ENCODE assay signal across 9 cellular contexts in the genomic region with DNA sequence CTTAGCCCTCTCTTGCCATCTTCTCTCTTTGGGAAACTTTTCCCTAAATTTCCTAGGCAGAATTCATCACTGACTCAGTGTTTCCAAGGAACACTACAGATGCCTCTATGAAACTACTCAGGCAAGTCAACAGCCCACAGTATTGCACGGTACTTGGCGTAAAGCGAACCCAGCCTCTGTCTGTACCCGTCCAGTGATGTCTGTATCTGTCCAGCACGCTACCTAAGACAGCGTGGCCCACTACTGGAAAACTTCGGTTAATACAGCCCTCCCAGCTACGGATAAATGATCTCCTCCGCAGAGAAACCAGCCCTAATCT. TPM values are rescaled to one million over a fixed set of nuclear protein-coding genes. Genes with fewer than 3 reads are reported as not detected.
DNase-seq lines count a peak whose midpoint lies in the region; ATAC-seq and TF ChIP-seq lines count a peak whose summit lies in the region.
"Had no signal": no experiment of that assay in that cellular context is flagged by ENCODE, and none has a peak within 500 bp of the region (broad histone marks: within the 10 kb centered on the region; RNA-seq: fewer than 3 reads in every experiment).

No MANE protein-coding gene starts in this region.

- no peak overlapping the region for H2BK20ac ChIP-seq in IMR-90 (ENCODE audit: low read depth, low read length)

- no peak overlapping the region for H2BK5ac ChIP-seq in IMR-90 (ENCODE audit: low read depth, low read length, poor library complexity, severe bottlenecking)

- peak overlapping the region; percentile 59 for H3K56ac ChIP-seq in IMR-90 (ENCODE audit: extremely low read depth, insufficient read depth, low read length)

- H4K20me1 ChIP-seq in IMR-90 (ENCODE audit: insufficient read depth, low read length), result no peaks in the 10 kb centered on the region

- peak overlapping the region; percentile 89 to 99 for H4K8ac ChIP-seq in IMR-90 (ENCODE audit: low read depth in 2 of 2, low read length in 2 of 2)

- no peaks in the 10 kb centered on the region for H3K9me3 ChIP-seq in IMR-90 (ENCODE audit: control insufficient read depth, insufficient read depth, low read length)
- no peaks in the 10 kb centered on the region for H3K9me3 ChIP-seq in body of pancreas

- peak overlapping the region; percentile 98 for H2AFZ ChIP-seq in IMR-90 (replicated peaks; ENCODE audit: low read length, poor library complexity)

- dilution Hi-C loops in IMR-90 (cut with HindIII; ENCODE audit: low sequenced_read_pairs, unreplicated experiment), result no loop called here

- CTCF ChIA-PET in IMR-90 (lab: Yijun Ruan, JAX), result interaction anchor here (0.9 kb wide), 1 partner anchor 188 kb away, joined by 3 read pairs; no protein-coding TSS in a partner anchor

- WGBS in IMR-90 (ENCODE audit: extremely low coverage in 2 of 2, insufficient read length in 1 of 2), 2 experiments, result 0% methylated on average over 3 of the region's 9 CpGs; no CpG with 5 or more reads in 1 of the 2 experiments
- 2 to 7% methylated on average over 4 to 9 of the region's 9 CpGs for WGBS in body of pancreas, 2 donors

- peak overlapping the region; percentile 12; the same call in 1 of the 2 replicates for H2AK5ac ChIP-seq in IMR-90 (ENCODE audit: low read depth, low read length)

- H3K27me3 ChIP-seq in IMR-90 (ENCODE audit: control insufficient read depth, insufficient read depth, low read length) (no peaks in the 10 kb centered on the region), body of pancreas (no peaks in the 10 kb centered on the region), layer of hippocampus (ENCODE audit: control insufficient read depth, insufficient read depth, low read length) (no peaks in the 10 kb centered on the region)

- TF ChIP-seq POLR2A in IMR-90 (IDR thresholded peaks at IDR 0.05; ENCODE audit: low read depth, low read length) (no peak), body of pancreas (IDR thresholded peaks at IDR 0.05) (no peak)

- peak overlapping the region; percentile 77 for H3K9ac ChIP-seq in IMR-90 (ENCODE audit: low read depth, low read length)

- peaks cover 22 to 51% of the 10 kb centered on the region in 2 experiments for H3K79me1 ChIP-seq in IMR-90 (ENCODE audit: low read depth in 1 of 2, low read length in 2 of 2)

- no peak overlapping the region for H3K18ac ChIP-seq in IMR-90 (ENCODE audit: low read depth, low read length)

- intact Hi-C loops in IMR-90 (cut with micrococcal nuclease), result no loop called here
- intact Hi-C loops in body of pancreas (cut with DNase I), result no loop called here

- H2BK15ac ChIP-seq in IMR-90 (ENCODE audit: low read depth, low read length), result no peak overlapping the region

- no peak for TF ChIP-seq CTCF in IMR-90 (conservative IDR thresholded peaks at IDR 0.05; ENCODE audit: low read depth, low read length)
- no peak for TF ChIP-seq CTCF in body of pancreas (IDR thresholded peaks at IDR 0.05)

- H3K4me3 ChIP-seq in IMR-90 (ENCODE audit: insufficient read depth, low read depth, low read length) (peak overlapping the region; percentile 79), body of pancreas (peak overlapping the region; percentile 32 to 49)

- peak overlapping the region; percentile 21; the same call in 1 of the 2 replicates for H3K23ac ChIP-seq in IMR-90 (ENCODE audit: low read depth, low read length)

- POLR2A ChIA-PET in IMR-90 (lab: Charles Lee; ENCODE audit: unreplicated experiment), result interaction anchor here (0.6 to 1.3 kb wide), 2 partner anchors 17 to 139 kb away, joined by 4 read pairs; a partner anchor contains a TSS

- peaks cover 9% of the 10 kb centered on the region for H3K9me1 ChIP-seq in IMR-90 (ENCODE audit: insufficient read depth, low read length)

- H3K14ac ChIP-seq in IMR-90 (replicated peaks; ENCODE audit: low read depth, low read length), result peak overlapping the region; percentile 67; the same call in 1 of the 2 replicates

- DNase-seq in AG20443 (ENCODE audit: low spot score) (peak; percentile 52), IMR-90 (peak; percentile 20), body of pancreas (no peak), cortex of kidney (lab: John Stamatoyannopoulos, UW) (no peak), H4 (ENCODE audit: low spot score) (no peak)

- H4K91ac ChIP-seq in IMR-90 (ENCODE audit: insufficient read depth, low read depth, low read length), result peak overlapping the region; percentile 1; the same call in 1 of the 2 replicates

- peak overlapping the region; percentile 89 for H3K4ac ChIP-seq in IMR-90 (ENCODE audit: low read depth, low read length)

- H2AK9ac ChIP-seq in IMR-90 (replicated peaks; ENCODE audit: low read depth, low read length, poor library complexity), result peak overlapping the region; percentile 83

- peak; percentile 14 for ATAC-seq in GM19467 (IDR thresholded peaks at IDR 0.05; ENCODE audit: unreplicated experiment)
- peak; percentile 53 for ATAC-seq in IMR-90 (ENCODE audit: low read depth)
- ATAC-seq in body of pancreas, result peak; percentile 18

- in situ Hi-C loops in IMR-90 (cut with MboI; ENCODE audit: low sequenced_read_pairs), result no loop called here

- peak overlapping the region; percentile 82 for H4K5ac ChIP-seq in IMR-90 (ENCODE audit: low read depth, low read length)

- TSS peak; percentile 64 for BruUV-seq in IMR-90 (replicated peaks; lab: Mats Ljungman, UMichigan)

- H3K36me3 ChIP-seq in IMR-90 (ENCODE audit: control insufficient read depth, insufficient read depth, low read length), result peaks cover 4% of the 10 kb centered on the region
- H3K36me3 ChIP-seq in body of pancreas (replicated peaks in 1 of 2; ENCODE audit: insufficient read depth in 1 of 2, low read depth in 2 of 2), result no peaks in the 10 kb centered on the region

- no peaks in the 10 kb centered on the region; the same call in 1 of the 2 replicates for H3K4me1 ChIP-seq in IMR-90 (ENCODE audit: control insufficient read depth, insufficient read depth, low read length)
- peaks cover 15% of the 10 kb centered on the region for H3K4me1 ChIP-seq in body of pancreas

- peak overlapping the region; percentile 59 for H3K27ac ChIP-seq in IMR-90 (ENCODE audit: insufficient read depth, low read length)
- peak overlapping the region; percentile 27 to 80 (median 68) for H3K27ac ChIP-seq in body of pancreas
- H3K27ac ChIP-seq in layer of hippocampus (ENCODE audit: low read depth, low read length), result peak overlapping the region; percentile 31
- peak overlapping the region; percentile 44 for H3K27ac ChIP-seq in temporal lobe (ENCODE audit: low read depth, low read length)

- TF ChIP-seq RAD21 in IMR-90 (IDR thresholded peaks at IDR 0.05; ENCODE audit: low read length), result no peak

- H3K4me2 ChIP-seq in IMR-90 (ENCODE audit: low read depth, low read length), result peak overlapping the region; percentile 96

- H2BK120ac ChIP-seq in IMR-90 (ENCODE audit: low read depth, low read length), result no peak overlapping the region

TF ChIP-seq in IMR-90, 13 proteins besides CTCF, POLR2A, EP300 and RAD21:
- TF ChIP-seq CHD1 (IDR thresholded peaks at IDR 0.05; ENCODE audit: low read depth, low read length) (no peak), BHLHE40 (IDR thresholded peaks at IDR 0.05; ENCODE audit: low read depth, low read length) (no peak), NFE2L2 (IDR thresholded peaks at IDR 0.05; ENCODE audit: low read depth, low read length) (no peak), FOS (IDR thresholded peaks at IDR 0.05; ENCODE audit: low read depth, low read length) (no peak), MAZ (IDR thresholded peaks at IDR 0.05; ENCODE audit: borderline replicate concordance, low read depth, low read length) (no peak), MAFK (IDR thresholded peaks at IDR 0.05; ENCODE audit: low read depth, low read length) (no peak), SMC3 (IDR thresholded peaks at IDR 0.05; ENCODE audit: low read depth, low read length) (no peak)
- TF ChIP-seq, protein P1, sequence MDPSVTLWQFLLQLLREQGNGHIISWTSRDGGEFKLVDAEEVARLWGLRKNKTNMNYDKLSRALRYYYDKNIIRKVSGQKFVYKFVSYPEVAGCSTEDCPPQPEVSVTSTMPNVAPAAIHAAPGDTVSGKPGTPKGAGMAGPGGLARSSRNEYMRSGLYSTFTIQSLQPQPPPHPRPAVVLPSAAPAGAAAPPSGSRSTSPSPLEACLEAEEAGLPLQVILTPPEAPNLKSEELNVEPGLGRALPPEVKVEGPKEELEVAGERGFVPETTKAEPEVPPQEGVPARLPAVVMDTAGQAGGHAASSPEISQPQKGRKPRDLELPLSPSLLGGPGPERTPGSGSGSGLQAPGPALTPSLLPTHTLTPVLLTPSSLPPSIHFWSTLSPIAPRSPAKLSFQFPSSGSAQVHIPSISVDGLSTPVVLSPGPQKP (IDR thresholded peaks at IDR 0.05; ENCODE audit: borderline replicate concordance, low read depth, low read length), result no peak

RNA-seq across cellular contexts. Expression of a gene that starts 0.5 kb away (rescaled TPM):
- 102 and 124 TPM in 2 replicates for total RNA-seq in IMR-90 (2012; rRNA removed)
- 69.9 and 72.2 TPM in 2 replicates for polyA plus RNA-seq in IMR-90 (2012; rRNA removed)
- polyA plus RNA-seq in IMR-90 (2012; cell fraction: cytosol; rRNA removed), result 36.8 and 57.4 TPM in 2 replicates
- 19.0 and 72.0 TPM in 2 replicates for polyA plus RNA-seq in IMR-90 (2012; cell fraction: nucleus; rRNA removed; ENCODE audit: low replicate concordance)
- 10 to 100 TPM; 30.3 to 31.4 TPM for total RNA-seq in body of pancreas
- total RNA-seq in temporal lobe, result 39.8 TPM
- total RNA-seq in H4 (2014; rRNA removed; shearing (Covaris generic)), result 115 and 121 TPM in 2 replicates

RNA-seq across cellular contexts. Expression of a gene that starts 34.6 kb away (rescaled TPM):
- total RNA-seq in IMR-90 (2012; rRNA removed) (under 0.01 and 0.18 TPM in 2 replicates), body of pancreas (1 to 10 TPM; 5.9 to 8.0 TPM), temporal lobe (23.1 TPM)
- polyA plus RNA-seq in IMR-90 (2012; rRNA removed), result 0.27 and 0.32 TPM in 2 replicates
- polyA plus RNA-seq in IMR-90 (2012; cell fraction: cytosol; rRNA removed), result 0.01 and 0.09 TPM in 2 replicates
- 0.37 and 1.4 TPM in 2 replicates for polyA plus RNA-seq in IMR-90 (2012; cell fraction: nucleus; rRNA removed; ENCODE audit: low replicate concordance)
- not detected in 2 replicates for total RNA-seq in H4 (2014; rRNA removed; shearing (Covaris generic))
- total RNA-seq: HT1080 had no signal

RNA-seq across cellular contexts. Expression of a gene that starts 41.2 kb away (rescaled TPM):
- total RNA-seq in IMR-90 (2012; rRNA removed) (not detected in 2 replicates), body of pancreas (1 to 10 TPM in 1 of 2 donors, not detected in 1; 1.6 TPM), temporal lobe (16.5 TPM)
- polyA plus RNA-seq in IMR-90 (2012; rRNA removed), result not detected in 2 replicates
- polyA plus RNA-seq in IMR-90 (2012; cell fraction: cytosol; rRNA removed), result not detected in 2 replicates
- not detected in 2 replicates for polyA plus RNA-seq in IMR-90 (2012; cell fraction: nucleus; rRNA removed; ENCODE audit: low replicate concordance)
- total RNA-seq in H4 (2014; rRNA removed; shearing (Covaris generic)), result not detected in 2 replicates
- total RNA-seq: HT1080 had no signal

Comparison
In these comparisons a context has a peak if more than half of its experiments do, and no peak if none do; other contexts are left out.
1. DNase-seq: peak in AG20443 (single experiment) and IMR-90 (single experiment); none in body of pancreas (0 of 4), cortex of kidney (single experiment) and H4 (single experiment).
2. Peak in every context shown above with its lines, with median percentiles within 50 percentile points of each other: ATAC-seq and H3K27ac ChIP-seq.